ENCODE assay signal across 19 cellular contexts in genomic region chr12:57027805-57028153, GRCh38. TPM values are rescaled to one million over a fixed set of nuclear protein-coding genes. Genes with fewer than 3 reads are reported as not detected.
DNase-seq lines count a peak whose midpoint lies in the region; ATAC-seq and TF ChIP-seq lines count a peak whose summit lies in the region.
"Had no signal": no experiment of that assay in that cellular context is flagged by ENCODE, and none has a peak within 500 bp of the region (broad histone marks: within the 10 kb centered on the region; RNA-seq: fewer than 3 reads in every experiment).

No MANE protein-coding gene starts in this region.

- no peak overlapping the region for H3K27ac ChIP-seq in CD4-positive, alpha-beta memory T cell (ENCODE audit: low read depth, low read length)
- H3K27ac ChIP-seq: 22Rv1, BLaER1, colonic mucosa, upper lobe of left lung had no signal

- intact Hi-C loops in CD4-positive, alpha-beta memory T cell (cut with micrococcal nuclease) = no loop called here

- peaks cover 30% of the 10 kb centered on the region for H3K4me1 ChIP-seq in CD4-positive, alpha-beta memory T cell (ENCODE audit: insufficient read depth, low read length)
- H3K4me1 ChIP-seq: colonic mucosa, upper lobe of left lung had no signal

- H3K4me3 Mint-ChIP-seq in CD4-positive, alpha-beta memory T cell = peak overlapping the region in 3 of 8 donors; percentile 57 to 60 (median 59)
- no peak overlapping the region for H3K4me3 Mint-ChIP-seq in effector memory CD8-positive, alpha-beta T cell
- H3K4me3 Mint-ChIP-seq in type B pancreatic cell = no peak overlapping the region
- H3K4me3 Mint-ChIP-seq: T-helper 1 cell treated with Interleukin-12 subunit alpha and Interleukin-12 subunit beta and Interleukin-4 antibody, amounts not matched to agents 30 μg/mL and 1 μg/mL, for 36 hours had no signal

- H3K27ac Mint-ChIP-seq in CD4-positive, alpha-beta memory T cell = peak overlapping the region in 4 of 7 donors; percentile 3 to 91 (median 42)
- peak overlapping the region; percentile 0 to 8 for H3K27ac Mint-ChIP-seq in effector memory CD8-positive, alpha-beta T cell
- no peak overlapping the region for H3K27ac Mint-ChIP-seq in type B pancreatic cell
- H3K27ac Mint-ChIP-seq: T-helper 1 cell treated with Interleukin-12 subunit alpha and Interleukin-12 subunit beta and Interleukin-4 antibody, amounts not matched to agents 30 μg/mL and 1 μg/mL, for 36 hours had no signal

- TF ChIP-seq CTCF in type B pancreatic cell (conservative IDR thresholded peaks at IDR 0.05) = no peak

- no peaks in the 10 kb centered on the region for H3K27me3 Mint-ChIP-seq in CD4-positive, alpha-beta memory T cell
- peaks cover 0 to 11% of the 10 kb centered on the region in 2 donors for H3K27me3 Mint-ChIP-seq in effector memory CD8-positive, alpha-beta T cell
- H3K27me3 Mint-ChIP-seq in type B pancreatic cell = peaks cover 9% of the 10 kb centered on the region

- POLR2A ChIA-PET in CD4-positive, alpha-beta memory T cell (lab: Charles Lee; ENCODE audit: partially characterized antibody) = interaction anchor here (2.1 kb wide), 1 partner anchor 18 kb away, joined by 4 read pairs; no protein-coding TSS in a partner anchor

- H3K36me3 Mint-ChIP-seq in CD4-positive, alpha-beta memory T cell = no peaks in the 10 kb centered on the region
- peaks cover 3% of the 10 kb centered on the region for H3K36me3 Mint-ChIP-seq in effector memory CD8-positive, alpha-beta T cell (ENCODE audit: insufficient read depth)
- no peaks in the 10 kb centered on the region for H3K36me3 Mint-ChIP-seq in type B pancreatic cell

- H3K9me3 Mint-ChIP-seq in CD4-positive, alpha-beta memory T cell = peaks cover 0 to 2% (median 0%) of the 10 kb centered on the region in 8 donors
- H3K9me3 Mint-ChIP-seq in effector memory CD8-positive, alpha-beta T cell = no peaks in the 10 kb centered on the region
- H3K9me3 Mint-ChIP-seq in type B pancreatic cell = no peaks in the 10 kb centered on the region
- H3K9me3 Mint-ChIP-seq: T-helper 1 cell treated with Interleukin-12 subunit alpha and Interleukin-12 subunit beta and Interleukin-4 antibody, amounts not matched to agents 30 μg/mL and 1 μg/mL, for 36 hours had no signal

- H3K4me1 Mint-ChIP-seq in CD4-positive, alpha-beta memory T cell = peaks cover 27 to 46% (median 35%) of the 10 kb centered on the region in 4 donors
- peaks cover 18 to 27% of the 10 kb centered on the region in 2 donors for H3K4me1 Mint-ChIP-seq in effector memory CD8-positive, alpha-beta T cell (ENCODE audit: low read depth in 2 of 2)
- H3K4me1 Mint-ChIP-seq in type B pancreatic cell (ENCODE audit: unreplicated experiment) = peaks cover 25% of the 10 kb centered on the region

- no peak for ATAC-seq in effector memory CD8-positive, alpha-beta T cell (replicated peaks)

- CTCF ChIA-PET in CD4-positive, alpha-beta memory T cell (lab: Charles Lee; ENCODE audit: partially characterized antibody) = interaction anchor here (1.0 to 3.1 kb wide), 4 partner anchors 19 to 83 kb away, joined by 3 to 9 read pairs (median 5); partner anchors contain the start of gene STAT6

- DNase-seq in DMS 273 (lab: John Stamatoyannopoulos, UW; ENCODE audit: unreplicated experiment) (peak; percentile 27), DMS 273 treated with DMSO at 0.1 percent for 48 hours (lab: John Stamatoyannopoulos, UW) (no peak), NCI-H69 (lab: John Stamatoyannopoulos, UW) (peak; percentile 42), AG20443 (ENCODE audit: low spot score) (no peak), type B pancreatic cell (ENCODE audit: extremely low spot score, unreplicated experiment) (no peak)
- no peak for DNase-seq in CD4-positive, alpha-beta memory T cell
- DNase-seq in effector memory CD8-positive, alpha-beta T cell = no peak
- no peak for DNase-seq in activated CD4-positive, CD25-positive, alpha-beta regulatory T cell (lab: John Stamatoyannopoulos, UW)
- DNase-seq: colonic mucosa, NCI-H1048, Right ventricle myocardium superior, upper lobe of left lung had no signal

- H3K36me3 ChIP-seq in CD4-positive, alpha-beta memory T cell (ENCODE audit: insufficient read depth, low read length) = no peaks in the 10 kb centered on the region
- H3K36me3 ChIP-seq: BLaER1, colonic mucosa, upper lobe of left lung had no signal

- no peak overlapping the region for H3K4me3 ChIP-seq in CD4-positive, alpha-beta memory T cell (ENCODE audit: low read length in 2 of 2)
- H3K4me3 ChIP-seq: BLaER1, colonic mucosa, smooth muscle cell, upper lobe of left lung had no signal

- H3K27me3 ChIP-seq in CD4-positive, alpha-beta memory T cell (ENCODE audit: insufficient read depth, low read length) = no peaks in the 10 kb centered on the region
- H3K27me3 ChIP-seq: BLaER1, colonic mucosa, upper lobe of left lung had no signal

- H3K9me3 ChIP-seq in CD4-positive, alpha-beta memory T cell (ENCODE audit: control insufficient read depth in 1 of 2, low read length in 2 of 2) = no peaks in the 10 kb centered on the region
- H3K9me3 ChIP-seq: BLaER1, colonic mucosa, upper lobe of left lung had no signal

RNA-seq across cellular contexts. Expression of gene TAC3, which starts 11.4 kb away (rescaled TPM):
- not detected for total RNA-seq in CD4-positive, alpha-beta memory T cell
- polyA plus RNA-seq in CD4-positive, alpha-beta memory T cell = under 1 TPM in 1 of 2 donors, not detected in 1; 0.36 TPM
- 2.9 and 3.1 TPM in 2 replicates for total RNA-seq in type B pancreatic cell (ENCODE audit: low replicate concordance)
- total RNA-seq: myocyte, Right ventricle myocardium superior, upper lobe of left lung had no signal

RNA-seq across cellular contexts. Expression of gene ZBTB39, which starts 21.4 kb away (rescaled TPM):
- 10 to 100 TPM; 10.8 to 12.2 TPM for total RNA-seq in CD4-positive, alpha-beta memory T cell
- polyA plus RNA-seq in CD4-positive, alpha-beta memory T cell = 1 to 10 TPM in 1 of 2 donors, under 1 TPM in 1; 0.98 to 2.7 TPM
- total RNA-seq in type B pancreatic cell (ENCODE audit: low replicate concordance) = 13.2 and 18.1 TPM in 2 replicates

RNA-seq across cellular contexts. Expression of gene MYO1A, which starts 22.1 kb away (rescaled TPM):
- 1 to 10 TPM; 1.2 to 3.0 TPM for total RNA-seq in CD4-positive, alpha-beta memory T cell
- polyA plus RNA-seq in CD4-positive, alpha-beta memory T cell = not detected
- 4.3 and 19.4 TPM in 2 replicates for total RNA-seq in type B pancreatic cell (ENCODE audit: low replicate concordance)
- total RNA-seq: Daoy, frontal cortex, myocyte, smooth muscle cell had no signal
- polyA plus RNA-seq: smooth muscle cell had no signal

RNA-seq across cellular contexts. Expression of gene NEMP1, which starts 50.8 kb away (rescaled TPM):
- 10 to 100 TPM; 27.2 TPM for total RNA-seq in CD4-positive, alpha-beta memory T cell
- 1 to 10 TPM; 4.6 to 6.5 TPM for polyA plus RNA-seq in CD4-positive, alpha-beta memory T cell
- total RNA-seq in type B pancreatic cell (ENCODE audit: low replicate concordance) = 17.4 and 32.0 TPM in 2 replicates

Comparison
In these comparisons a context has a peak if more than half of its experiments do, and no peak if none do; other contexts are left out.
1. DNase-seq: peak in DMS 273 (single experiment) and NCI-H69 (single experiment); none in DMS 273 treated with DMSO at 0.1 percent for 48 hours (single experiment), CD4-positive, alpha-beta memory T cell (0 of 5), effector memory CD8-positive, alpha-beta T cell (0 of 3), activated CD4-positive, CD25-positive, alpha-beta regulatory T cell (0 of 4), AG20443 (single experiment) and type B pancreatic cell (single experiment).